ENCODE assay signal across 8 cellular contexts in genomic region chr16:71540-72341, GRCh38.
A peak's percentile ranks its signal among the peaks of the same experiment; 100 is the strongest.
DNase-seq lines count a peak whose midpoint lies in the region; ATAC-seq and TF ChIP-seq lines count a peak whose summit lies in the region.

No MANE protein-coding gene starts in this region.

- no peaks in the 10 kb centered on the region for H3K36me3 Mint-ChIP-seq in stimulated activated naive B cell treated with anti-CD40 and anti-IgM and Interleukin-4, amounts not matched to agents 10 μg/mL and 1 μg/mL and 100 μg/mL, for 72 hours

- DNase-seq in HK-2 (ENCODE audit: unreplicated experiment) = peak; percentile 57
- DNase-seq in astrocyte of the spinal cord (ENCODE audit: low read depth, low spot score) = peak; percentile 63
- DNase-seq in iPS-NIHi7 (ENCODE audit: extremely low spot score) = peak; percentile 85
- DNase-seq in stimulated activated naive B cell treated with anti-CD40 and anti-IgM and Interleukin-4, amounts not matched to agents 10 μg/mL and 1 μg/mL and 100 μg/mL, for 72 hours = no peak
- DNase-seq in NK-92 (lab: John Stamatoyannopoulos, UW; ENCODE audit: unreplicated experiment) = no peak
- no peak for DNase-seq in activated CD4-positive, alpha-beta T cell treated with anti-CD3 and anti-CD28 coated beads for 48 hours

- peaks cover 10 to 15% of the 10 kb centered on the region in 2 donors for H3K4me1 Mint-ChIP-seq in stimulated activated naive B cell treated with anti-CD40 and anti-IgM and Interleukin-4, amounts not matched to agents 10 μg/mL and 1 μg/mL and 100 μg/mL, for 72 hours

- no peak for TF ChIP-seq CTCF in astrocyte of the spinal cord (IDR thresholded peaks at IDR 0.05; ENCODE audit: low read depth, low read length)

- H3K36me3 ChIP-seq in ACC112 (ENCODE audit: insufficient read depth, low read length) = no peaks in the 10 kb centered on the region

- no peak for ATAC-seq in stimulated activated naive B cell treated with anti-CD40 and anti-IgM and Interleukin-4, amounts not matched to agents 10 μg/mL and 1 μg/mL and 100 μg/mL, for 72 hours (replicated peaks)
- no peak for ATAC-seq in GM19455 (IDR thresholded peaks at IDR 0.05; ENCODE audit: unreplicated experiment)

- H3K27ac ChIP-seq in ACC112 (ENCODE audit: low read depth, low read length) = peak overlapping the region; percentile 28; the same call in 1 of the 2 replicates

- H3K27me3 ChIP-seq in ACC112 (ENCODE audit: insufficient read depth, low read length) = no peaks in the 10 kb centered on the region

- peak overlapping the region; percentile 74 for H3K4me3 ChIP-seq in ACC112 (ENCODE audit: low read depth, low read length)
- H3K4me3 ChIP-seq in astrocyte of the spinal cord (ENCODE audit: low read depth, low read length) = peak overlapping the region; percentile 65

- no peak overlapping the region for H3K27ac Mint-ChIP-seq in stimulated activated naive B cell treated with anti-CD40 and anti-IgM and Interleukin-4, amounts not matched to agents 10 μg/mL and 1 μg/mL and 100 μg/mL, for 72 hours

- peaks cover 61% of the 10 kb centered on the region for H3K4me1 ChIP-seq in ACC112 (ENCODE audit: control insufficient read depth, insufficient read depth, low read length, unreplicated experiment)

- in situ Hi-C loops in astrocyte of the spinal cord (cut with HindIII; ENCODE audit: low sequenced_read_pairs) = no loop called here

- no peak overlapping the region for H2AFZ ChIP-seq in ACC112 (ENCODE audit: low read length, unreplicated experiment)

- H3K79me2 ChIP-seq in ACC112 (ENCODE audit: control insufficient read depth, insufficient read depth, low read length, unreplicated experiment) = peaks cover 48% of the 10 kb centered on the region

- H3K9me3 Mint-ChIP-seq in stimulated activated naive B cell treated with anti-CD40 and anti-IgM and Interleukin-4, amounts not matched to agents 10 μg/mL and 1 μg/mL and 100 μg/mL, for 72 hours = no peaks in the 10 kb centered on the region

- H3K27me3 Mint-ChIP-seq in stimulated activated naive B cell treated with anti-CD40 and anti-IgM and Interleukin-4, amounts not matched to agents 10 μg/mL and 1 μg/mL and 100 μg/mL, for 72 hours = peaks cover 44 to 45% of the 10 kb centered on the region in 2 donors

- peak overlapping the region; percentile 62 to 72 for H3K4me3 Mint-ChIP-seq in stimulated activated naive B cell treated with anti-CD40 and anti-IgM and Interleukin-4, amounts not matched to agents 10 μg/mL and 1 μg/mL and 100 μg/mL, for 72 hours

Comparison
In these comparisons a context has a peak if more than half of its experiments do, and no peak if none do; other contexts are left out.
1. DNase-seq: peak in HK-2 (single experiment), astrocyte of the spinal cord (single experiment) and iPS-NIHi7 (single experiment); none in stimulated activated naive B cell treated with anti-CD40 and anti-IgM and Interleukin-4, amounts not matched to agents 10 μg/mL and 1 μg/mL and 100 μg/mL, for 72 hours (single experiment), NK-92 (single experiment) and activated CD4-positive, alpha-beta T cell treated with anti-CD3 and anti-CD28 coated beads for 48 hours (single experiment).